1 cellular context compared by ENCODE assay signal in the genomic region with DNA sequence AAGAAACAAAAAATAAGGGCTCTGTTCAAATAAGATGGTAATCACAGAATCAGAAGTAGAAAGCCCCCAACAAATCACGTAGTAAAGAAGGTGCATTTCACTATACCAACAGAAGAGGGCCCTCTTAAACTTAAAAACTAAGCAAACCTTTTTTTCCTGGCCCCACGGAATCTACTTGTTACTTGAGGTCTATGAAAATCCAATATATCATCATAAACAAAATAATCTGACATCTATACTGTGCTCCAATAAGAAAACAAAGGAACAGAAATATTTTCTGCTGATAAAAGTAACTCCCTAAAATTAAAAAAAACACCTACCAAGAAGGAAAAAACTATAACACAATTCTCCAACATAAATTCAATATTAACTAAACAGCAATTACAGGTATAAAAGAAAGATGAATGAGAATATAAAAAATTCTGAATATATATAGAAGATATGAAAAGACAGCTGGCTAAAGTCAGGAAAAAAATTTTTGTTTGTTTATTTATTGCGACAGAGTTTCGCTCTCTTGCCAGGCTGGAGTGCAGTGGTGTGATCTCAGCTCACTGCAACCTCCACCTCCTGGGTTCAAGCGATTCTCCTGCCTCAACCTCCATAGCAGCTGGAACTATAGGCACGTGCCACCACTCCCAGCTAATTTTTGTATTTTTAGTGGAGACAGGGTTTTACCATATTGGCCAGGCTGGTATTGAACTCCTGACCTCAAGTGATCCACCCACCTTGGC.
TF ChIP-seq lines count a peak whose summit lies in the region.

No MANE protein-coding gene starts in this region.

TF ChIP-seq in K562, 482 proteins besides CTCF, POLR2A, EP300 and RAD21 (continued from another document and continues in another):
- TF ChIP-seq, protein P1, sequence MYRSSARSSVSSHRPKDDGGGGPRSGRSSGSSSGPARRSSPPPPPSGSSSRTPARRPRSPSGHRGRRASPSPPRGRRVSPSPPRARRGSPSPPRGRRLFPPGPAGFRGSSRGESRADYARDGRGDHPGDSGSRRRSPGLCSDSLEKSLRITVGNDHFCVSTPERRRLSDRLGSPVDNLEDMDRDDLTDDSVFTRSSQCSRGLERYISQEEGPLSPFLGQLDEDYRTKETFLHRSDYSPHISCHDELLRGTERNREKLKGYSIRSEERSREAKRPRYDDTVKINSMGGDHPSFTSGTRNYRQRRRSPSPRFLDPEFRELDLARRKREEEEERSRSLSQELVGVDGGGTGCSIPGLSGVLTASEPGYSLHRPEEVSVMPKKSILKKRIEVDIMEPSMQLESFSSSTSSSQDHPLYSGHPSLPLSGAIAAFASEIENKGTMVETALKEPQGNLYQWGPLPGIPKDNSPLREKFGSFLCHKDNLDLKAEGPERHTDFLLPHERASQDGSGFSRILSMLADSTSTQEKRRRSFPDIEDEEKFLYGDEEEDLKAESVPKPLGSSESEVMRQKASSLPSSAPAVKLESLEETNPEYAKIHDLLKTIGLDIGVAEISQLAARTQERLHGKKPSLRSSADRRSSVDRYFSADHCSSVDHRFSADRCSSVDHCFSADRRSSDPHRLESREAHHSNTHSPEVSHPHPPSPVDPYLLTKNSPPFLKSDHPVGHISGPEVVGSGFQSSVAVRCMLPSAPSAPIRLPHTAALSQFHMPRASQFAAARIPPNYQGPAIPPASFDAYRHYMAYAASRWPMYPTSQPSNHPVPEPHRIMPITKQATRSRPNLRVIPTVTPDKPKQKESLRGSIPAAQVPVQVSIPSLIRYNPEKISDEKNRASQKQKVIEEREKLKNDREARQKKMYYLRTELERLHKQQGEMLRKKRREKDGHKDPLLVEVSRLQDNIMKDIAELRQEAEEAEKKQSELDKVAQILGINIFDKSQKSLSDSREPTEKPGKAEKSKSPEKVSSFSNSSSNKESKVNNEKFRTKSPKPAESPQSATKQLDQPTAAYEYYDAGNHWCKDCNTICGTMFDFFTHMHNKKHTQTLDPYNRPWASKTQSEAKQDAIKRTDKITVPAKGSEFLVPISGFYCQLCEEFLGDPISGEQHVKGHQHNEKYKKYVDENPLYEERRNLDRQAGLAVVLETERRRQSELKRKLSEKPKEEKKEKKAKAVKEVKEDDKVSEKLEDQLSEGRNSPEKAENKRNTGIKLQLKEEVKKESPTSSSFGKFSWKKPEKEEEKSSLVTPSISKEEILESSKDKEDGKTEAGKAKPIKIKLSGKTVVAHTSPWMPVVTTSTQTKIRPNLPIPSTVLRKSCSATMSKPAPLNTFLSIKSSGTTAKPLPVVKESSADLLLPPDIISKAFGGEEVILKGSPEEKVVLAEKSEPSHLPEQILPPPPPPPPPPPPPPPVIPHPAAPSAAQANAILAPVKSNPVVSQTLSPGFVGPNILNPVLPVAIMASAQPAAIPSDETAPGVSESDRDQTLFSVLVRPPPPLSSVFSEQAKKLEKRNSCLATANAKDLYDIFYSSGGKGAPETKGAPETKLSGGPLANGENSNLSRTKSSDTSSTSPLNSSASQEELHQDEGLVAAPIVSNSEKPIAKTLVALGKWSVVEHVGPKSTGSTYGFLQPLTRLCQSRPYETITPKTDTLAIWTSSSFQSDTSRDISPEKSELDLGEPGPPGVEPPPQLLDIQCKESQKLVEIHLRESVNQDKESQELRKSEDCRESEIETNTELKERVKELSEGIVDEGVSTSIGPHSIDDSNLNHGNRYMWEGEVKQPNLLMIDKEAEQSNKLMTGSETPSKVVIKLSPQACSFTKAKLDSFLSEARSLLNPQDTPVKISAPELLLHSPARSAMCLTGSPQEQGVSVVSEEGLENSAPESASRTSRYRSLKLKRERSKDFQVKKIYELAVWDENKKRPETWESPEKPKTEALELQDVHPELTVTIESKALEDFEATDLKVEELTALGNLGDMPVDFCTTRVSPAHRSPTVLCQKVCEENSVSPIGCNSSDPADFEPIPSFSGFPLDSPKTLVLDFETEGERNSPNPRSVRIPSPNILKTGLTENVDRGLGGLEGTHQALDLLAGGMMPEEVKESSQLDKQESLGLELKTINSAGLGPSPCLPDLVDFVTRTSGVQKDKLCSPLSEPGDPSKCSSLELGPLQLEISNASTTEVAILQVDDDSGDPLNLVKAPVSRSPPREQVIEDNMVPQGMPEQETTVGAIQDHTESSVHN (IDR thresholded peaks at IDR 0.05; ENCODE audit: borderline replicate concordance in 1 of 2, low read depth in 1 of 2) = no peak
- TF ChIP-seq ZNF140 (CRISPR knock-in tag; IDR thresholded peaks at IDR 0.05) (no peak), ZNF282 (CRISPR knock-in tag; IDR thresholded peaks at IDR 0.05) (no peak), CHD4 (IDR thresholded peaks at IDR 0.05; ENCODE audit: insufficient read depth, insufficient replicate concordance, low read depth, low read length, poor library complexity, severe bottlenecking) (no peak), MTA2 (IDR thresholded peaks at IDR 0.05; ENCODE audit: low read depth) (no peak), SIRT6 (IDR thresholded peaks at IDR 0.05; ENCODE audit: low read depth, low read length) (no peak), ZNF764 (CRISPR knock-in tag; IDR thresholded peaks at IDR 0.05; ENCODE audit: low read depth) (no peak), KAT2B (IDR thresholded peaks at IDR 0.05; ENCODE audit: low read depth, low read length) (no peak), SMARCA4 (IDR thresholded peaks at IDR 0.05) (no peak), SNRNP70 (optimal IDR thresholded peaks at IDR 0.05; ENCODE audit: low read depth, low read length) (no peak), CXXC5 (CRISPR knock-in tag; IDR thresholded peaks at IDR 0.05) (no peak), ZNF76 (CRISPR knock-in tag; IDR thresholded peaks at IDR 0.05; ENCODE audit: borderline replicate concordance) (no peak), EWSR1 (IDR thresholded peaks at IDR 0.05; ENCODE audit: borderline replicate concordance, low read depth, partially characterized antibody) (no peak), MAZ (CRISPR knock-in tag; conservative IDR thresholded peaks at IDR 0.05 in 1 of 2, IDR thresholded peaks at IDR 0.05 in 1 of 2) (peak in 1 of 2 experiments; percentile 32; a peak in 1 of 4 replicates), MIER1 (IDR thresholded peaks at IDR 0.05; ENCODE audit: low read depth) (no peak), MBD2 (IDR thresholded peaks at IDR 0.05; ENCODE audit: borderline replicate concordance, low read depth) (no peak), KDM4B (IDR thresholded peaks at IDR 0.05; ENCODE audit: borderline replicate concordance in 2 of 2, low read depth in 1 of 2) (no peak), ZNF444 (CRISPR knock-in tag; IDR thresholded peaks at IDR 0.05) (no peak), RBM22 (IDR thresholded peaks at IDR 0.05; ENCODE audit: low read depth, low read length, poor library complexity, severe bottlenecking) (no peak), DDX20 (tag; IDR thresholded peaks at IDR 0.05; ENCODE audit: low read depth) (no peak), HDAC1 (IDR thresholded peaks at IDR 0.05) (no peak)
- TF ChIP-seq, protein P2, sequence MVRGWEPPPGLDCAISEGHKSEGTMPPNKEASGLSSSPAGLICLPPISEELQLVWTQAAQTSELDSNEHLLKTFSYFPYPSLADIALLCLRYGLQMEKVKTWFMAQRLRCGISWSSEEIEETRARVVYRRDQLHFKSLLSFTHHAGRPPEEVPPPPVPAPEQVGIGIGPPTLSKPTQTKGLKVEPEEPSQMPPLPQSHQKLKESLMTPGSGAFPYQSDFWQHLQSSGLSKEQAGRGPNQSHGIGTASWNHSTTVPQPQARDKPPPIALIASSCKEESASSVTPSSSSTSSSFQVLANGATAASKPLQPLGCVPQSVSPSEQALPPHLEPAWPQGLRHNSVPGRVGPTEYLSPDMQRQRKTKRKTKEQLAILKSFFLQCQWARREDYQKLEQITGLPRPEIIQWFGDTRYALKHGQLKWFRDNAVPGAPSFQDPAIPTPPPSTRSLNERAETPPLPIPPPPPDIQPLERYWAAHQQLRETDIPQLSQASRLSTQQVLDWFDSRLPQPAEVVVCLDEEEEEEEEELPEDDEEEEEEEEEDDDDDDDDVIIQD (CRISPR knock-in tag; IDR thresholded peaks at IDR 0.05) = no peak
- TF ChIP-seq, protein P3, sequence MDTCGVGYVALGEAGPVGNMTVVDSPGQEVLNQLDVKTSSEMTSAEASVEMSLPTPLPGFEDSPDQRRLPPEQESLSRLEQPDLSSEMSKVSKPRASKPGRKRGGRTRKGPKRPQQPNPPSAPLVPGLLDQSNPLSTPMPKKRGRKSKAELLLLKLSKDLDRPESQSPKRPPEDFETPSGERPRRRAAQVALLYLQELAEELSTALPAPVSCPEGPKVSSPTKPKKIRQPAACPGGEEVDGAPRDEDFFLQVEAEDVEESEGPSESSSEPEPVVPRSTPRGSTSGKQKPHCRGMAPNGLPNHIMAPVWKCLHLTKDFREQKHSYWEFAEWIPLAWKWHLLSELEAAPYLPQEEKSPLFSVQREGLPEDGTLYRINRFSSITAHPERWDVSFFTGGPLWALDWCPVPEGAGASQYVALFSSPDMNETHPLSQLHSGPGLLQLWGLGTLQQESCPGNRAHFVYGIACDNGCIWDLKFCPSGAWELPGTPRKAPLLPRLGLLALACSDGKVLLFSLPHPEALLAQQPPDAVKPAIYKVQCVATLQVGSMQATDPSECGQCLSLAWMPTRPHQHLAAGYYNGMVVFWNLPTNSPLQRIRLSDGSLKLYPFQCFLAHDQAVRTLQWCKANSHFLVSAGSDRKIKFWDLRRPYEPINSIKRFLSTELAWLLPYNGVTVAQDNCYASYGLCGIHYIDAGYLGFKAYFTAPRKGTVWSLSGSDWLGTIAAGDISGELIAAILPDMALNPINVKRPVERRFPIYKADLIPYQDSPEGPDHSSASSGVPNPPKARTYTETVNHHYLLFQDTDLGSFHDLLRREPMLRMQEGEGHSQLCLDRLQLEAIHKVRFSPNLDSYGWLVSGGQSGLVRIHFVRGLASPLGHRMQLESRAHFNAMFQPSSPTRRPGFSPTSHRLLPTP (IDR thresholded peaks at IDR 0.05; ENCODE audit: borderline replicate concordance, extremely low read depth, insufficient read length) = no peak
- TF ChIP-seq, protein P4, sequence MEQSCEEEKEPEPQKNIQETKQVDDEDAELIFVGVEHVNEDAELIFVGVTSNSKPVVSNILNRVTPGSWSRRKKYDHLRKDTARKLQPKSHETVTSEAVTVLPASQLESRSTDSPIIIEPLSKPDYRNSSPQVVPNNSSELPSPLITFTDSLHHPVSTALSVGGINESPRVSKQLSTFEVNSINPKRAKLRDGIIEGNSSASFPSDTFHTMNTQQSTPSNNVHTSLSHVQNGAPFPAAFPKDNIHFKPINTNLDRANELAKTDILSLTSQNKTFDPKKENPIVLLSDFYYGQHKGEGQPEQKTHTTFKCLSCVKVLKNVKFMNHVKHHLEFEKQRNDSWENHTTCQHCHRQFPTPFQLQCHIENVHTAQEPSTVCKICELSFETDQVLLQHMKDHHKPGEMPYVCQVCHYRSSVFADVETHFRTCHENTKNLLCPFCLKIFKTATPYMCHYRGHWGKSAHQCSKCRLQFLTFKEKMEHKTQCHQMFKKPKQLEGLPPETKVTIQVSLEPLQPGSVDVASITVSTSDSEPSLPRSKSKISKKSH (CRISPR knock-in tag; IDR thresholded peaks at IDR 0.05) = no peak
- TF ChIP-seq, protein P5, sequence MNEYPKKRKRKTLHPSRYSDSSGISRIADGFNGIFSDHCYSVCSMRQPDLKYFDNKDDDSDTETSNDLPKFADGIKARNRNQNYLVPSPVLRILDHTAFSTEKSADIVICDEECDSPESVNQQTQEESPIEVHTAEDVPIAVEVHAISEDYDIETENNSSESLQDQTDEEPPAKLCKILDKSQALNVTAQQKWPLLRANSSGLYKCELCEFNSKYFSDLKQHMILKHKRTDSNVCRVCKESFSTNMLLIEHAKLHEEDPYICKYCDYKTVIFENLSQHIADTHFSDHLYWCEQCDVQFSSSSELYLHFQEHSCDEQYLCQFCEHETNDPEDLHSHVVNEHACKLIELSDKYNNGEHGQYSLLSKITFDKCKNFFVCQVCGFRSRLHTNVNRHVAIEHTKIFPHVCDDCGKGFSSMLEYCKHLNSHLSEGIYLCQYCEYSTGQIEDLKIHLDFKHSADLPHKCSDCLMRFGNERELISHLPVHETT (CRISPR knock-in tag; conservative IDR thresholded peaks at IDR 0.05 in 1 of 2, IDR thresholded peaks at IDR 0.05 in 1 of 2) = no peak
- TF ChIP-seq, protein P6, sequence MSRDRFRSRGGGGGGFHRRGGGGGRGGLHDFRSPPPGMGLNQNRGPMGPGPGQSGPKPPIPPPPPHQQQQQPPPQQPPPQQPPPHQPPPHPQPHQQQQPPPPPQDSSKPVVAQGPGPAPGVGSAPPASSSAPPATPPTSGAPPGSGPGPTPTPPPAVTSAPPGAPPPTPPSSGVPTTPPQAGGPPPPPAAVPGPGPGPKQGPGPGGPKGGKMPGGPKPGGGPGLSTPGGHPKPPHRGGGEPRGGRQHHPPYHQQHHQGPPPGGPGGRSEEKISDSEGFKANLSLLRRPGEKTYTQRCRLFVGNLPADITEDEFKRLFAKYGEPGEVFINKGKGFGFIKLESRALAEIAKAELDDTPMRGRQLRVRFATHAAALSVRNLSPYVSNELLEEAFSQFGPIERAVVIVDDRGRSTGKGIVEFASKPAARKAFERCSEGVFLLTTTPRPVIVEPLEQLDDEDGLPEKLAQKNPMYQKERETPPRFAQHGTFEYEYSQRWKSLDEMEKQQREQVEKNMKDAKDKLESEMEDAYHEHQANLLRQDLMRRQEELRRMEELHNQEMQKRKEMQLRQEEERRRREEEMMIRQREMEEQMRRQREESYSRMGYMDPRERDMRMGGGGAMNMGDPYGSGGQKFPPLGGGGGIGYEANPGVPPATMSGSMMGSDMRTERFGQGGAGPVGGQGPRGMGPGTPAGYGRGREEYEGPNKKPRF (IDR thresholded peaks at IDR 0.05; ENCODE audit: low read depth, low read length) = no peak
- TF ChIP-seq, protein P7, sequence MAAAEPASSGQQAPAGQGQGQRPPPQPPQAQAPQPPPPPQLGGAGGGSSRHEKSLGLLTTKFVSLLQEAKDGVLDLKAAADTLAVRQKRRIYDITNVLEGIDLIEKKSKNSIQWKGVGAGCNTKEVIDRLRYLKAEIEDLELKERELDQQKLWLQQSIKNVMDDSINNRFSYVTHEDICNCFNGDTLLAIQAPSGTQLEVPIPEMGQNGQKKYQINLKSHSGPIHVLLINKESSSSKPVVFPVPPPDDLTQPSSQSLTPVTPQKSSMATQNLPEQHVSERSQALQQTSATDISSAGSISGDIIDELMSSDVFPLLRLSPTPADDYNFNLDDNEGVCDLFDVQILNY (CRISPR knock-in tag; IDR thresholded peaks at IDR 0.05) = no peak
- TF ChIP-seq, protein P8, sequence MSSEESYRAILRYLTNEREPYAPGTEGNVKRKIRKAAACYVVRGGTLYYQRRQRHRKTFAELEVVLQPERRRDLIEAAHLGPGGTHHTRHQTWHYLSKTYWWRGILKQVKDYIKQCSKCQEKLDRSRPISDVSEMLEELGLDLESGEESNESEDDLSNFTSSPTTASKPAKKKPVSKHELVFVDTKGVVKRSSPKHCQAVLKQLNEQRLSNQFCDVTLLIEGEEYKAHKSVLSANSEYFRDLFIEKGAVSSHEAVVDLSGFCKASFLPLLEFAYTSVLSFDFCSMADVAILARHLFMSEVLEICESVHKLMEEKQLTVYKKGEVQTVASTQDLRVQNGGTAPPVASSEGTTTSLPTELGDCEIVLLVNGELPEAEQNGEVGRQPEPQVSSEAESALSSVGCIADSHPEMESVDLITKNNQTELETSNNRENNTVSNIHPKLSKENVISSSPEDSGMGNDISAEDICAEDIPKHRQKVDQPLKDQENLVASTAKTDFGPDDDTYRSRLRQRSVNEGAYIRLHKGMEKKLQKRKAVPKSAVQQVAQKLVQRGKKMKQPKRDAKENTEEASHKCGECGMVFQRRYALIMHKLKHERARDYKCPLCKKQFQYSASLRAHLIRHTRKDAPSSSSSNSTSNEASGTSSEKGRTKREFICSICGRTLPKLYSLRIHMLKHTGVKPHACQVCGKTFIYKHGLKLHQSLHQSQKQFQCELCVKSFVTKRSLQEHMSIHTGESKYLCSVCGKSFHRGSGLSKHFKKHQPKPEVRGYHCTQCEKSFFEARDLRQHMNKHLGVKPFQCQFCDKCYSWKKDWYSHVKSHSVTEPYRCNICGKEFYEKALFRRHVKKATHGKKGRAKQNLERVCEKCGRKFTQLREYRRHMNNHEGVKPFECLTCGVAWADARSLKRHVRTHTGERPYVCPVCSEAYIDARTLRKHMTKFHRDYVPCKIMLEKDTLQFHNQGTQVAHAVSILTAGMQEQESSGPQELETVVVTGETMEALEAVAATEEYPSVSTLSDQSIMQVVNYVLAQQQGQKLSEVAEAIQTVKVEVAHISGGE (CRISPR knock-in tag; IDR thresholded peaks at IDR 0.05) = no peak
